In genomic region chr15:31278544-31279220, GRCh38 we compare ENCODE assay signal across 13 cellular contexts. TPM values are rescaled to one million over a fixed set of nuclear protein-coding genes. Genes with fewer than 3 reads are reported as not detected.
DNase-seq lines count a peak whose midpoint lies in the region; ATAC-seq and TF ChIP-seq lines count a peak whose summit lies in the region.
"Had no signal": no experiment of that assay in that cellular context is flagged by ENCODE, and none has a peak within 500 bp of the region (broad histone marks: within the 10 kb centered on the region; RNA-seq: fewer than 3 reads in every experiment).

No MANE protein-coding gene starts in this region.

- H2AK5ac ChIP-seq in mesendoderm (ENCODE audit: low read length), result peak overlapping the region; percentile 30

- H4K5ac ChIP-seq in mesendoderm (ENCODE audit: low read length), result no peak overlapping the region

- H3K4ac ChIP-seq in mesendoderm (ENCODE audit: low read depth, low read length), result no peak overlapping the region

- no peak overlapping the region for H3K9ac ChIP-seq in mesendoderm (ENCODE audit: low read length)

- H3K4me3 Mint-ChIP-seq in central memory CD8-positive, alpha-beta T cell, result no peak overlapping the region
- H3K4me3 Mint-ChIP-seq: activated T-cell treated with anti-CD3 and anti-CD28 coated beads, Interleukin-2, amount 50 U/mL, for 24 hours had no signal

- no peak overlapping the region for H3K27ac Mint-ChIP-seq in central memory CD8-positive, alpha-beta T cell (ENCODE audit: low read depth)
- H3K27ac Mint-ChIP-seq: activated T-cell treated with anti-CD3 and anti-CD28 coated beads, Interleukin-2, amount 50 U/mL, for 24 hours had no signal

- H3K4me1 ChIP-seq in mesendoderm (ENCODE audit: control insufficient read depth, low read depth, low read length), result no peaks in the 10 kb centered on the region
- H3K4me1 ChIP-seq in thyroid gland, result peaks cover 30 to 32% of the 10 kb centered on the region in 2 donors

- H3K4me2 ChIP-seq in mesendoderm (ENCODE audit: low read length), result no peak overlapping the region
- H3K4me2 ChIP-seq: smooth muscle cell had no signal

- no peak for TF ChIP-seq CTCF in thyroid gland (IDR thresholded peaks at IDR 0.05)

- DNase-seq in activated effector memory CD4-positive, alpha-beta T cell treated with anti-CD3 and anti-CD28 coated beads, Interleukin-2, amount 50 U/mL, for 16 hours, result peak; percentile 45
- no peak for DNase-seq in activated effector memory CD4-positive, alpha-beta T cell treated with Interleukin-2 at 50 U/mL for 16 hours
- peak; percentile 6 for DNase-seq in central memory CD8-positive, alpha-beta T cell (ENCODE audit: low spot score in 2 of 2)
- no peak for DNase-seq in mesendoderm
- no peak for DNase-seq in thyroid gland
- DNase-seq in SHP77 (lab: John Stamatoyannopoulos, UW), result no peak
- DNase-seq in NCI-H82 (lab: John Stamatoyannopoulos, UW), result no peak
- no peak for DNase-seq in HuH-7 (ENCODE audit: low spot score)
- DNase-seq: activated T-cell treated with anti-CD3 and anti-CD28 coated beads, Interleukin-2, amount 50 U/mL, for 24 hours; DMS53; NCI-H2081 treated with DMSO at 0.1 percent for 48 hours had no signal

- H2BK120ac ChIP-seq in mesendoderm (ENCODE audit: low read depth, low read length), result no peak overlapping the region

- H3K4me3 ChIP-seq in mesendoderm (ENCODE audit: low read length) (no peak overlapping the region), thyroid gland (replicated peaks in 1 of 3) (no peak overlapping the region)
- H3K4me3 ChIP-seq: gastrocnemius medialis, smooth muscle cell had no signal

- whole genome bisulfite sequencing in mesendoderm (ENCODE audit: extremely low coverage, insufficient coverage, low lambda C conversion rate), result no CpG with 5 or more reads among the region's 18 CpGs
- 76 to 89% methylated on average over 10 to 11 of the region's 18 CpGs for WGBS in thyroid gland, 2 donors

- H3K9me3 ChIP-seq in thyroid gland, result no peaks in the 10 kb centered on the region
- H3K9me3 ChIP-seq: gastrocnemius medialis had no signal

- TF ChIP-seq POLR2A in thyroid gland (IDR thresholded peaks at IDR 0.05), result no peak

- ATAC-seq in central memory CD8-positive, alpha-beta T cell (replicated peaks; ENCODE audit: extremely low read depth, poor library complexity, severe bottlenecking), result no peak
- ATAC-seq: gastrocnemius medialis had no signal

- no peaks in the 10 kb centered on the region for H3K27me3 ChIP-seq in mesendoderm (ENCODE audit: insufficient read depth, low read length, poor library complexity)
- no peaks in the 10 kb centered on the region for H3K27me3 ChIP-seq in thyroid gland
- H3K27me3 ChIP-seq: gastrocnemius medialis had no signal

- H4K8ac ChIP-seq in mesendoderm (ENCODE audit: low read depth, low read length), result no peak overlapping the region

- H3K4me1 Mint-ChIP-seq in central memory CD8-positive, alpha-beta T cell, result peaks cover 12% of the 10 kb centered on the region

- H3K27ac ChIP-seq in mesendoderm (ENCODE audit: low read depth, low read length) (no peak overlapping the region), thyroid gland (peak overlapping the region in 2 of 3 donors; percentile 58 to 60)
- H3K27ac ChIP-seq: gastrocnemius medialis had no signal

- no peaks in the 10 kb centered on the region for H3K79me1 ChIP-seq in mesendoderm (ENCODE audit: low read length)

- H3K27me3 Mint-ChIP-seq in central memory CD8-positive, alpha-beta T cell, result no peaks in the 10 kb centered on the region
- H3K27me3 Mint-ChIP-seq: activated T-cell treated with anti-CD3 and anti-CD28 coated beads, Interleukin-2, amount 50 U/mL, for 24 hours had no signal

- H3K23ac ChIP-seq in mesendoderm (ENCODE audit: low read length), result no peak overlapping the region

- intact Hi-C loops in thyroid gland (cut with DNase I), result no loop called here

- no peak overlapping the region for H2BK15ac ChIP-seq in mesendoderm (replicated peaks; ENCODE audit: low read depth)

- no peaks in the 10 kb centered on the region for H3K9me3 Mint-ChIP-seq in central memory CD8-positive, alpha-beta T cell
- H3K9me3 Mint-ChIP-seq: activated T-cell treated with anti-CD3 and anti-CD28 coated beads, Interleukin-2, amount 50 U/mL, for 24 hours had no signal

- H3K79me2 ChIP-seq in mesendoderm (ENCODE audit: control insufficient read depth, insufficient read depth, low read length), result no peaks in the 10 kb centered on the region

- no peak overlapping the region for H3K56ac ChIP-seq in mesendoderm (ENCODE audit: low read length)

- no peak overlapping the region for H3K18ac ChIP-seq in mesendoderm (ENCODE audit: low read length)

- no peak overlapping the region for H2BK5ac ChIP-seq in mesendoderm (ENCODE audit: low read length)

- no peaks in the 10 kb centered on the region for H3K36me3 ChIP-seq in mesendoderm (ENCODE audit: control insufficient read depth, insufficient read depth, low read length)
- H3K36me3 ChIP-seq in thyroid gland, result no peaks in the 10 kb centered on the region
- H3K36me3 ChIP-seq: gastrocnemius medialis had no signal

- peaks cover 4% of the 10 kb centered on the region for H3K36me3 Mint-ChIP-seq in central memory CD8-positive, alpha-beta T cell (ENCODE audit: insufficient read depth)

RNA-seq across cellular contexts. Expression of gene KLF13, which starts 48.0 kb away (rescaled TPM):
- polyA plus RNA-seq in mesendoderm (2013, experiment 1 of 2), result 28.4 TPM
- polyA plus RNA-seq in mesendoderm (2013, experiment 2 of 2), result 29.2 TPM
- 100 to 1,000 TPM in 2 of 4 donors, 10 to 100 TPM in 2; 84.0 to 117 (median 97.6) TPM for total RNA-seq in thyroid gland

Comparison
In these comparisons a context has a peak if more than half of its experiments do, and no peak if none do; other contexts are left out.
1. DNase-seq: peak in activated effector memory CD4-positive, alpha-beta T cell treated with anti-CD3 and anti-CD28 coated beads, Interleukin-2, amount 50 U/mL, for 16 hours (single experiment) and central memory CD8-positive, alpha-beta T cell (2 of 2); none in activated effector memory CD4-positive, alpha-beta T cell treated with Interleukin-2 at 50 U/mL for 16 hours (single experiment), mesendoderm (single experiment), thyroid gland (0 of 2), SHP77 (0 of 2), NCI-H82 (single experiment) and HuH-7 (single experiment).